23 cellular contexts compared by ENCODE assay signal in genomic region chr17:68298601-68299000, GRCh38. TPM values are rescaled to one million over a fixed set of nuclear protein-coding genes. Genes with fewer than 3 reads are reported as not detected.
"Had no signal": no experiment of that assay in that cellular context is flagged by ENCODE, and none has a peak within 500 bp of the region (broad histone marks: within the 10 kb centered on the region; RNA-seq: fewer than 3 reads in every experiment).

No MANE protein-coding gene starts in this region.

- H3K36me3 ChIP-seq: colonic mucosa, gastroesophageal sphincter, sigmoid colon, transverse colon, WERI-Rb-1 had no signal

- H3K9me3 ChIP-seq: colonic mucosa, gastroesophageal sphincter, sigmoid colon, transverse colon had no signal

- H3K27ac ChIP-seq: colonic mucosa, epithelial cell of prostate, gastroesophageal sphincter, sigmoid colon, WERI-Rb-1 had no signal

- H3K27ac Mint-ChIP-seq: activated naive CD8-positive, alpha-beta T cell treated with anti-CD3 and anti-CD28 coated beads for 36 hours; activated T-cell treated with anti-CD3 and anti-CD28 coated beads, Interleukin-2, amount 50 U/mL, for 24 hours; activated T-helper 17 cell treated with anti-CD3 and anti-CD28 coated beads, Interleukin-2, amount 50 U/mL, for 72 hours; stimulated activated naive B cell treated with anti-CD40 and anti-IgM and Interleukin-4, amounts not matched to agents 10 μg/mL and 1 μg/mL and 100 μg/mL, for 72 hours had no signal

- H3K27me3 Mint-ChIP-seq: activated naive CD8-positive, alpha-beta T cell treated with anti-CD3 and anti-CD28 coated beads for 36 hours; activated T-cell treated with anti-CD3 and anti-CD28 coated beads, Interleukin-2, amount 50 U/mL, for 24 hours; activated T-helper 17 cell treated with anti-CD3 and anti-CD28 coated beads, Interleukin-2, amount 50 U/mL, for 72 hours had no signal

- H3K4me3 ChIP-seq: colonic mucosa, gastroesophageal sphincter, sigmoid colon, smooth muscle cell, transverse colon had no signal

- H3K9me3 Mint-ChIP-seq: activated T-cell treated with anti-CD3 and anti-CD28 coated beads, Interleukin-2, amount 50 U/mL, for 24 hours; activated T-helper 17 cell treated with anti-CD3 and anti-CD28 coated beads, Interleukin-2, amount 50 U/mL, for 72 hours; neural crest cell; stimulated activated naive B cell treated with anti-CD40 and anti-IgM and Interleukin-4, amounts not matched to agents 10 μg/mL and 1 μg/mL and 100 μg/mL, for 72 hours had no signal

- ATAC-seq: activated CD8-positive, alpha-beta T cell treated with anti-CD3 and anti-CD28 coated beads, Interleukin-2, amount 10 ng/mL, durations not matched to agents 7 days and 5 days; activated T-helper 17 cell treated with anti-CD3 and anti-CD28 coated beads, Interleukin-2, amount 50 U/mL, for 72 hours; gastroesophageal sphincter; left cardiac atrium; stimulated activated naive B cell treated with anti-CD40 and anti-IgM and Interleukin-4, amounts not matched to agents 10 μg/mL and 1 μg/mL and 100 μg/mL, for 72 hours had no signal

- H3K4me3 Mint-ChIP-seq: activated CD8-positive, alpha-beta T cell treated with anti-CD3 and anti-CD28 coated beads, Interleukin-2, amount 10 ng/mL, durations not matched to agents 7 days and 5 days; activated naive CD8-positive, alpha-beta T cell treated with anti-CD3 and anti-CD28 coated beads for 36 hours; activated T-cell treated with anti-CD3 and anti-CD28 coated beads, Interleukin-2, amount 50 U/mL, for 24 hours; neural crest cell; stimulated activated naive B cell treated with anti-CD40 and anti-IgM and Interleukin-4, amounts not matched to agents 10 μg/mL and 1 μg/mL and 100 μg/mL, for 72 hours had no signal

- DNase-seq: activated CD4-positive, alpha-beta T cell treated with anti-CD3 and anti-CD28 coated beads for 1 hour; activated CD4-positive, alpha-beta T cell treated with anti-CD3 and anti-CD28 coated beads, Interleukin-2, amount 50 U/mL, for 1 hour; activated CD8-positive, alpha-beta memory T cell treated with anti-CD3 and anti-CD28 coated beads, Interleukin-2, amount 50 U/mL, for 4 hours; activated CD8-positive, alpha-beta T cell treated with anti-CD3 and anti-CD28 coated beads, Interleukin-2, amount 10 ng/mL, durations not matched to agents 7 days and 5 days; activated naive CD8-positive, alpha-beta T cell treated with anti-CD3 and anti-CD28 coated beads for 36 hours; activated T-cell treated with anti-CD3 and anti-CD28 coated beads, Interleukin-2, amount 50 U/mL, for 24 hours; amniotic stem cell; colonic mucosa; head of caudate nucleus; islet precursor cell; left cardiac atrium; posterior cingulate gyrus; sigmoid colon; stimulated activated CD4-positive, alpha-beta T cell treated with anti-CD3 and anti-CD28 coated beads, Interleukin-15, amount 100 ng/mL, for 24 hours; stimulated activated CD8-positive, alpha-beta memory T cell treated with anti-CD3 and anti-CD28 coated beads, Interleukin-4, amount 100 ng/mL, for 48 hours; stimulated activated naive B cell treated with anti-CD40 and anti-IgM and Interleukin-4, amounts not matched to agents 10 μg/mL and 1 μg/mL and 100 μg/mL, for 72 hours; transverse colon; WERI-Rb-1 had no signal

RNA-seq across cellular contexts. Expression of gene SLC16A6, which starts 7.7 kb away (rescaled TPM):
- polyA plus RNA-seq: smooth muscle cell had no signal
